Comparison of ENCODE assay signal across 20 cellular contexts in the genomic region with DNA sequence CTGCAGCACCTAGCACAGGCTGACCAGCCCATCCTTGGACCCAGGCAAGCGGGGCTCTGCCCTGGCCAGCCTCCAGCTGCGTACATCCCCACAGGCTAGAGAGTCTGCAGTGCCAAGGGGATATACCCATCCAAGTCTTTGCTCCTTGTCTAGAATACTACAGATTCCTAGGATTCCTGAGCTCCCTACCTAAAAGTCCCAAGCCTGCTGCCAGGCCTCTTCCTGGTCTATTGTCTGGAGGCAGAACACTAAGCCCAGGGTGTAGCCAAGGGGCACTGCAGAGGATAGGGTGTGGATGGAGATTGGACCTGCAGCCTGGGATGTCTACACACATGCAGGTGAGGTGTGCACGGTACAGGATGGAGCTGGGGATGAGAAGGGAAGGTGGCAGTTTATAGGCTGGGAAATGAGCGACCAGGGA.
A peak's percentile ranks its signal among the peaks of the same experiment; 100 is the strongest.
DNase-seq lines count a peak whose midpoint lies in the region; ATAC-seq and TF ChIP-seq lines count a peak whose summit lies in the region.
"Had no signal": no experiment of that assay in that cellular context is flagged by ENCODE, and none has a peak within 500 bp of the region (broad histone marks: within the 10 kb centered on the region; RNA-seq: fewer than 3 reads in every experiment).

No MANE protein-coding gene starts in this region.

- H3K36me3 Mint-ChIP-seq in endodermal cell (ENCODE audit: low read depth) (no peaks in the 10 kb centered on the region), naive B cell (no peaks in the 10 kb centered on the region)
- H3K36me3 Mint-ChIP-seq: activated naive CD8-positive, alpha-beta T cell treated with anti-CD3 and anti-CD28 coated beads for 36 hours; natural killer cell had no signal

- no peak overlapping the region for H3K27ac Mint-ChIP-seq in endodermal cell
- peak overlapping the region in 5 of 6 donors; percentile 6 to 97 (median 87) for H3K27ac Mint-ChIP-seq in naive B cell
- H3K27ac Mint-ChIP-seq: activated naive CD8-positive, alpha-beta T cell treated with anti-CD3 and anti-CD28 coated beads for 36 hours; CD4-positive, alpha-beta T cell; natural killer cell had no signal

- no peak overlapping the region for H3K9ac ChIP-seq in endodermal cell (ENCODE audit: extremely low read depth, low read length, poor library complexity, severe bottlenecking)
- H3K9ac ChIP-seq: GM23248 had no signal

- H3K9me3 Mint-ChIP-seq in endodermal cell = no peaks in the 10 kb centered on the region
- H3K9me3 Mint-ChIP-seq in naive B cell = no peaks in the 10 kb centered on the region
- H3K9me3 Mint-ChIP-seq: activated naive CD8-positive, alpha-beta T cell treated with anti-CD3 and anti-CD28 coated beads for 36 hours; CD4-positive, alpha-beta T cell; natural killer cell had no signal

- intact Hi-C loops in left ventricle myocardium superior (cut with micrococcal nuclease) = loop anchor here (10.0 kb wide), 1 partner anchor 90 kb away; the partner anchor contains the start of gene SIRPA

- H3K27me3 ChIP-seq in right atrium auricular region (no peaks in the 10 kb centered on the region), endodermal cell (ENCODE audit: control insufficient read depth, insufficient read depth, low read length, poor library complexity, severe bottlenecking) (peaks cover 20% of the 10 kb centered on the region)
- H3K27me3 ChIP-seq: suprapubic skin had no signal

- H3K27ac ChIP-seq in right atrium auricular region (no peak overlapping the region), endodermal cell (ENCODE audit: low read depth, low read length) (no peak overlapping the region)
- H3K27ac ChIP-seq: GM23248, psoas muscle, VCaP had no signal

- H3K4me3 Mint-ChIP-seq in endodermal cell (no peak overlapping the region), naive B cell (peak overlapping the region in 1 of 8 donors; percentile 87)
- H3K4me3 Mint-ChIP-seq: activated naive CD8-positive, alpha-beta T cell treated with anti-CD3 and anti-CD28 coated beads for 36 hours; CD4-positive, alpha-beta T cell; natural killer cell had no signal

- no peak for ATAC-seq in left ventricle myocardium superior
- no peak for ATAC-seq in naive B cell (ENCODE audit: low read depth in 2 of 2)
- ATAC-seq in HG02970 (IDR thresholded peaks at IDR 0.05; ENCODE audit: low FRiP score, unreplicated experiment) = no peak
- no peak for ATAC-seq in GM19455 (IDR thresholded peaks at IDR 0.05; ENCODE audit: unreplicated experiment)
- ATAC-seq: K562, psoas muscle had no signal

- H3K36me3 ChIP-seq in right atrium auricular region (no peaks in the 10 kb centered on the region), endodermal cell (ENCODE audit: control insufficient read depth, insufficient read depth, low read length) (no peaks in the 10 kb centered on the region)
- H3K36me3 ChIP-seq: suprapubic skin had no signal

- H3K27me3 Mint-ChIP-seq in endodermal cell (ENCODE audit: insufficient read depth) (peaks cover 25% of the 10 kb centered on the region), naive B cell (peaks cover 0 to 5% (median 3%) of the 10 kb centered on the region in 3 donors)

- peak; percentile 57 for DNase-seq in right atrium auricular region (ENCODE audit: low spot score)
- no peak for DNase-seq in left ventricle myocardium superior
- peak; percentile 58 for DNase-seq in endodermal cell
- no peak for DNase-seq in naive B cell
- DNase-seq in NCI-H510A treated with DMSO at 0.1 percent for 48 hours (lab: John Stamatoyannopoulos, UW) = no peak
- DNase-seq in AG08396 (ENCODE audit: low spot score) = no peak
- DNase-seq: activated naive CD8-positive, alpha-beta T cell treated with anti-CD3 and anti-CD28 coated beads for 36 hours; CD4-positive, alpha-beta T cell; DMS79; GM23248; natural killer cell; NCI-H1694 treated with DMSO at 0.1 percent for 48 hours; NCI-H446 treated with DMSO at 0.1 percent for 48 hours; psoas muscle; SHP77 had no signal

- no peak for TF ChIP-seq CTCF in right atrium auricular region (IDR thresholded peaks at IDR 0.05)
- no peak for TF ChIP-seq CTCF in endodermal cell (conservative IDR thresholded peaks at IDR 0.05)

- peaks cover 0 to 30% of the 10 kb centered on the region in 2 donors for H3K4me1 ChIP-seq in right atrium auricular region
- H3K4me1 ChIP-seq in endodermal cell (ENCODE audit: control insufficient read depth, insufficient read depth, low read length) = no peaks in the 10 kb centered on the region

- H3K4me1 Mint-ChIP-seq in endodermal cell = peaks cover 3% of the 10 kb centered on the region
- H3K4me1 Mint-ChIP-seq in naive B cell = peaks cover 31 to 39% (median 34%) of the 10 kb centered on the region in 3 donors

- H3K9me3 ChIP-seq in right atrium auricular region (no peaks in the 10 kb centered on the region), endodermal cell (ENCODE audit: control insufficient read depth, low read length) (no peaks in the 10 kb centered on the region)
- H3K9me3 ChIP-seq: psoas muscle, suprapubic skin had no signal

- H3K4me3 ChIP-seq in right atrium auricular region (no peak overlapping the region), endodermal cell (ENCODE audit: low read length) (no peak overlapping the region)
- H3K4me3 ChIP-seq: GM23248, K562, psoas muscle, suprapubic skin had no signal

- WGBS in endodermal cell (ENCODE audit: insufficient coverage in 1 of 2, insufficient read length in 1 of 2), 2 experiments = 89 to 100% methylated on average over 2 to 4 of the region's 4 CpGs

Comparison
In these comparisons a context has a peak if more than half of its experiments do, and no peak if none do; other contexts are left out.
1. DNase-seq: peak in right atrium auricular region (single experiment) and endodermal cell (single experiment); none in left ventricle myocardium superior (single experiment), naive B cell (single experiment), NCI-H510A treated with DMSO at 0.1 percent for 48 hours (single experiment) and AG08396 (single experiment).